2 cellular contexts compared by ENCODE assay signal in the genomic region with DNA sequence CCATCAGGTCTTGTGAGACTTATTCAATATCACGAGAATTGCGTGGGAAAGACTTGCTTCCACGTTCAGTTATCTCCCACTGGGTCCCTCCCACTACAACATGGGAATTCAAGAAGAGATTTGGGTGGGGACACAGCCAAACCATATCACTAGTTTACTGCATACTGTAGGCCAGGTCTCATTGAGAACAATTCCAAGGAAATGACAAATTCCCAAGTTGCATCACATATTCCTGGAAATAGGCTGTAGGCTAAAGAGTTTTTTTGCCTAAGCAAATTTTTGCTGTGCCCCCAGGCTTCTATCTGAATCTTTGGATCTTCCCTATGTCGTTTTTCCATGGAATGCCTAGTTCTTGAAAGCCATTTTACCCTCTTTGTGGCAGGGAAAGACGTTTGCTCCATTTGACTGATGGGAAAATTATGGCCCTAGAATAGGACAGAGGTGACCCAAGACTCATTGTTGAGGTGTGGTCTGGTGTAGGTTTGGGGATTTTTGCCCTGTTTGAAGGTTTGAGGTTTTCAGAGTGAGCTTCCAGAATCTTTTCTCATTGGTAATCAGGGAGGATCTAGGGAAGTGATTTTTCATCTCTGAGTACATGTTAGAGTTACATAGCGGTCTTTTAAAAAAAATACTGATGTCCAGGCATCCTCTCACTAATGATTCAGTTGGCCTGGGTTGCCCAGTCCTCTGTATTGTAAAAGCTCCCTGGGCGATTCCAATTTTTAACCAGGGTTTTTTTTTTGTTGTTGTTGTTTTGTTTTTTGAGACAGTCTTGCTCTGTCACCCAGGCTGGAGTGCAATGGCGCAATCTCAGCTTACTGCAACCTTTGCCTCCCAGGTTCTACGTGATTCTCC.
TF ChIP-seq lines count a peak whose summit lies in the region.

No MANE protein-coding gene starts in this region.

TF ChIP-seq in GM23338, 12 proteins besides CTCF, POLR2A, EP300 and RAD21:
- TF ChIP-seq POLR2AphosphoS5 (IDR thresholded peaks at IDR 0.05; ENCODE audit: low read depth) (no peak), NANOG (IDR thresholded peaks at IDR 0.05; ENCODE audit: borderline replicate concordance) (no peak), EZH2 (IDR thresholded peaks at IDR 0.05; ENCODE audit: low read depth, unreplicated experiment) (no peak), ZNF114 (CRISPR knock-in tag; IDR thresholded peaks at IDR 0.05) (no peak), STAT1 (IDR thresholded peaks at IDR 0.05; ENCODE audit: unreplicated experiment) (no peak), EZH2phosphoT487 (IDR thresholded peaks at IDR 0.05; ENCODE audit: unreplicated experiment) (no peak), JUNB (IDR thresholded peaks at IDR 0.05; ENCODE audit: unreplicated experiment) (no peak), CREB1 (CRISPR knock-in tag; IDR thresholded peaks at IDR 0.05; ENCODE audit: low read depth) (no peak), ZNF331 (CRISPR knock-in tag; IDR thresholded peaks at IDR 0.05; ENCODE audit: low read depth) (no peak)
- TF ChIP-seq, protein P1, sequence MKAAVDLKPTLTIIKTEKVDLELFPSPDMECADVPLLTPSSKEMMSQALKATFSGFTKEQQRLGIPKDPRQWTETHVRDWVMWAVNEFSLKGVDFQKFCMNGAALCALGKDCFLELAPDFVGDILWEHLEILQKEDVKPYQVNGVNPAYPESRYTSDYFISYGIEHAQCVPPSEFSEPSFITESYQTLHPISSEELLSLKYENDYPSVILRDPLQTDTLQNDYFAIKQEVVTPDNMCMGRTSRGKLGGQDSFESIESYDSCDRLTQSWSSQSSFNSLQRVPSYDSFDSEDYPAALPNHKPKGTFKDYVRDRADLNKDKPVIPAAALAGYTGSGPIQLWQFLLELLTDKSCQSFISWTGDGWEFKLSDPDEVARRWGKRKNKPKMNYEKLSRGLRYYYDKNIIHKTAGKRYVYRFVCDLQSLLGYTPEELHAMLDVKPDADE (IDR thresholded peaks at IDR 0.05) = no peak
- TF ChIP-seq, protein P2, sequence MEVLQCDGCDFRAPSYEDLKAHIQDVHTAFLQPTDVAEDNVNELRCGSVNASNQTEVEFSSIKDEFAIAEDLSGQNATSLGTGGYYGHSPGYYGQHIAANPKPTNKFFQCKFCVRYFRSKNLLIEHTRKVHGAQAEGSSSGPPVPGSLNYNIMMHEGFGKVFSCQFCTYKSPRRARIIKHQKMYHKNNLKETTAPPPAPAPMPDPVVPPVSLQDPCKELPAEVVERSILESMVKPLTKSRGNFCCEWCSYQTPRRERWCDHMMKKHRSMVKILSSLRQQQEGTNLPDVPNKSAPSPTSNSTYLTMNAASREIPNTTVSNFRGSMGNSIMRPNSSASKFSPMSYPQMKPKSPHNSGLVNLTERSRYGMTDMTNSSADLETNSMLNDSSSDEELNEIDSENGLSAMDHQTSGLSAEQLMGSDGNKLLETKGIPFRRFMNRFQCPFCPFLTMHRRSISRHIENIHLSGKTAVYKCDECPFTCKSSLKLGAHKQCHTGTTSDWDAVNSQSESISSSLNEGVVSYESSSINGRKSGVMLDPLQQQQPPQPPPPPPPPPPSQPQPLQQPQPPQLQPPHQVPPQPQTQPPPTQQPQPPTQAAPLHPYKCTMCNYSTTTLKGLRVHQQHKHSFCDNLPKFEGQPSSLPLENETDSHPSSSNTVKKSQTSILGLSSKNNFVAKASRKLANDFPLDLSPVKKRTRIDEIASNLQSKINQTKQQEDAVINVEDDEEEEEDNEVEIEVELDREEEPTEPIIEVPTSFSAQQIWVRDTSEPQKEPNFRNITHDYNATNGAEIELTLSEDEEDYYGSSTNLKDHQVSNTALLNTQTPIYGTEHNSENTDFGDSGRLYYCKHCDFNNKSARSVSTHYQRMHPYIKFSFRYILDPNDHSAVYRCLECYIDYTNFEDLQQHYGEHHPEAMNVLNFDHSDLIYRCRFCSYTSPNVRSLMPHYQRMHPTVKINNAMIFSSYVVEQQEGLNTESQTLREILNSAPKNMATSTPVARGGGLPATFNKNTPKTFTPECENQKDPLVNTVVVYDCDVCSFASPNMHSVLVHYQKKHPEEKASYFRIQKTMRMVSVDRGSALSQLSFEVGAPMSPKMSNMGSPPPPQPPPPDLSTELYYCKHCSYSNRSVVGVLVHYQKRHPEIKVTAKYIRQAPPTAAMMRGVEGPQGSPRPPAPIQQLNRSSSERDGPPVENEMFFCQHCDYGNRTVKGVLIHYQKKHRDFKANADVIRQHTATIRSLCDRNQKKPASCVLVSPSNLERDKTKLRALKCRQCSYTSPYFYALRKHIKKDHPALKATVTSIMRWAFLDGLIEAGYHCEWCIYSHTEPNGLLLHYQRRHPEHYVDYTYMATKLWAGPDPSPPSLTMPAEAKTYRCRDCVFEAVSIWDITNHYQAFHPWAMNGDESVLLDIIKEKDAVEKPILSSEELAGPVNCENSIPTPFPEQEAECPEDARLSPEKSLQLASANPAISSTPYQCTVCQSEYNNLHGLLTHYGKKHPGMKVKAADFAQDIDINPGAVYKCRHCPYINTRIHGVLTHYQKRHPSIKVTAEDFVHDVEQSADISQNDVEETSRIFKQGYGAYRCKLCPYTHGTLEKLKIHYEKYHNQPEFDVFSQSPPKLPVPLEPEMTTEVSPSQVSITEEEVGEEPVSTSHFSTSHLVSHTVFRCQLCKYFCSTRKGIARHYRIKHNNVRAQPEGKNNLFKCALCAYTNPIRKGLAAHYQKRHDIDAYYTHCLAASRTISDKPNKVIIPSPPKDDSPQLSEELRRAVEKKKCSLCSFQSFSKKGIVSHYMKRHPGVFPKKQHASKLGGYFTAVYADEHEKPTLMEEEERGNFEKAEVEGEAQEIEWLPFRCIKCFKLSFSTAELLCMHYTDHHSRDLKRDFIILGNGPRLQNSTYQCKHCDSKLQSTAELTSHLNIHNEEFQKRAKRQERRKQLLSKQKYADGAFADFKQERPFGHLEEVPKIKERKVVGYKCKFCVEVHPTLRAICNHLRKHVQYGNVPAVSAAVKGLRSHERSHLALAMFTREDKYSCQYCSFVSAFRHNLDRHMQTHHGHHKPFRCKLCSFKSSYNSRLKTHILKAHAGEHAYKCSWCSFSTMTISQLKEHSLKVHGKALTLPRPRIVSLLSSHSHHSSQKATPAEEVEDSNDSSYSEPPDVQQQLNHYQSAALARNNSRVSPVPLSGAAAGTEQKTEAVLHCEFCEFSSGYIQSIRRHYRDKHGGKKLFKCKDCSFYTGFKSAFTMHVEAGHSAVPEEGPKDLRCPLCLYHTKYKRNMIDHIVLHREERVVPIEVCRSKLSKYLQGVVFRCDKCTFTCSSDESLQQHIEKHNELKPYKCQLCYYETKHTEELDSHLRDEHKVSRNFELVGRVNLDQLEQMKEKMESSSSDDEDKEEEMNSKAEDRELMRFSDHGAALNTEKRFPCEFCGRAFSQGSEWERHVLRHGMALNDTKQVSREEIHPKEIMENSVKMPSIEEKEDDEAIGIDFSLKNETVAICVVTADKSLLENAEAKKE (CRISPR knock-in tag; IDR thresholded peaks at IDR 0.05) = no peak

TF ChIP-seq in K562, 482 proteins besides CTCF, POLR2A, EP300 and RAD21:
- TF ChIP-seq RBM15 (IDR thresholded peaks at IDR 0.05; ENCODE audit: insufficient read depth, low read length) (no peak), GTF2F1 (IDR thresholded peaks at IDR 0.05; ENCODE audit: low read depth, low read length) (no peak), L3MBTL2 (IDR thresholded peaks at IDR 0.05) (no peak), ZNF354B (CRISPR knock-in tag; IDR thresholded peaks at IDR 0.05) (no peak), MED1 (CRISPR knock-in tag; IDR thresholded peaks at IDR 0.05; ENCODE audit: borderline replicate concordance) (no peak), ZZZ3 (IDR thresholded peaks at IDR 0.05) (no peak)
